Comparison of ENCODE assay signal across 15 cellular contexts in genomic region chr21:20856926-20857325, GRCh38.
DNase-seq lines count a peak whose midpoint lies in the region; ATAC-seq and TF ChIP-seq lines count a peak whose summit lies in the region.
"Had no signal": no experiment of that assay in that cellular context is flagged by ENCODE, and none has a peak within 500 bp of the region (broad histone marks: within the 10 kb centered on the region; RNA-seq: fewer than 3 reads in every experiment).

No MANE protein-coding gene starts in this region.

- H2AFZ ChIP-seq in MM.1S (ENCODE audit: low read length) = no peak overlapping the region

- no peaks in the 10 kb centered on the region for H3K36me3 ChIP-seq in MM.1S (replicated peaks; ENCODE audit: insufficient read depth, low read length)
- H3K36me3 ChIP-seq: right atrium auricular region, vagina had no signal

- H3K4me1 ChIP-seq in MM.1S (ENCODE audit: low read length) = no peaks in the 10 kb centered on the region
- H3K4me1 ChIP-seq: right atrium auricular region, vagina had no signal

- H3K27ac ChIP-seq in MM.1S (ENCODE audit: low read length) (no peak overlapping the region), dorsolateral prefrontal cortex (no peak overlapping the region)
- H3K27ac ChIP-seq: HL-60, right atrium auricular region, vagina had no signal

- intact Hi-C loops in left colon (cut with DNase I, micrococcal nuclease) = no loop called here
- intact Hi-C loops in dorsolateral prefrontal cortex (cut with DNase I) = no loop called here

- H3F3A ChIP-seq in MM.1S (ENCODE audit: insufficient read depth, low read length) = no peaks in the 10 kb centered on the region

- no peak overlapping the region for H3K4me2 ChIP-seq in MM.1S (ENCODE audit: low read depth, low read length)

- DNase-seq in DMS53 (lab: John Stamatoyannopoulos, UW) (peak; percentile 85), NCI-H187 (lab: John Stamatoyannopoulos, UW) (peak; percentile 57 to 77), NCI-H774 (lab: John Stamatoyannopoulos, UW) (peak; percentile 87), left colon (no peak), HT-29 (ENCODE audit: low spot score) (no peak), MM.1S (no peak), dorsolateral prefrontal cortex (no peak)
- DNase-seq: CD4-positive, alpha-beta memory T cell; effector CD4-positive, alpha-beta T cell; NCI-H82 had no signal

- no peaks in the 10 kb centered on the region for H3K27me3 ChIP-seq in MM.1S (replicated peaks; ENCODE audit: insufficient read depth, low read length)
- no peaks in the 10 kb centered on the region for H3K27me3 ChIP-seq in dorsolateral prefrontal cortex
- H3K27me3 ChIP-seq: right atrium auricular region, vagina had no signal

- ATAC-seq in left colon (peak; percentile 91), GM21528 (IDR thresholded peaks at IDR 0.05; ENCODE audit: low FRiP score, unreplicated experiment) (no peak)
- ATAC-seq: activated CD4-positive, CD25-positive, alpha-beta regulatory T cell treated with anti-CD3 and anti-CD28 coated beads, Interleukin-2, amount 50 U/mL, for 24 hours had no signal

- no peaks in the 10 kb centered on the region for H3K9me3 ChIP-seq in MM.1S (replicated peaks; ENCODE audit: insufficient read depth, low read length)
- H3K9me3 ChIP-seq: right atrium auricular region, vagina had no signal

- H3K4me3 ChIP-seq in MM.1S (ENCODE audit: low read length) = no peak overlapping the region
- no peak overlapping the region for H3K4me3 ChIP-seq in dorsolateral prefrontal cortex
- H3K4me3 ChIP-seq: right atrium auricular region, vagina had no signal

- no peaks in the 10 kb centered on the region for H4K20me1 ChIP-seq in MM.1S (ENCODE audit: insufficient read depth, low read length)

- no peaks in the 10 kb centered on the region for H3K9me2 ChIP-seq in MM.1S (replicated peaks; ENCODE audit: insufficient read depth, low read length)

- H3K9ac ChIP-seq in MM.1S (ENCODE audit: low read length) = no peak overlapping the region

- TF ChIP-seq CTCF in MM.1S (IDR thresholded peaks at IDR 0.05; ENCODE audit: low read length) (no peak), dorsolateral prefrontal cortex (IDR thresholded peaks at IDR 0.05 in 54 of 56, conservative IDR thresholded peaks at IDR 0.05 in 2 of 56; ENCODE audit: low read depth in 1 of 56, partially characterized antibody in 56 of 56) (no peak)

- no peaks in the 10 kb centered on the region for H3K79me2 ChIP-seq in MM.1S (ENCODE audit: low read length)

Comparison
In these comparisons a context has a peak if more than half of its experiments do, and no peak if none do; other contexts are left out.
1. DNase-seq: peak in DMS53 (single experiment), NCI-H187 (2 of 2) and NCI-H774 (single experiment); none in left colon (0 of 2), HT-29 (single experiment), MM.1S (single experiment) and dorsolateral prefrontal cortex (0 of 10).